ENCODE assay signal across 8 cellular contexts in the genomic region with DNA sequence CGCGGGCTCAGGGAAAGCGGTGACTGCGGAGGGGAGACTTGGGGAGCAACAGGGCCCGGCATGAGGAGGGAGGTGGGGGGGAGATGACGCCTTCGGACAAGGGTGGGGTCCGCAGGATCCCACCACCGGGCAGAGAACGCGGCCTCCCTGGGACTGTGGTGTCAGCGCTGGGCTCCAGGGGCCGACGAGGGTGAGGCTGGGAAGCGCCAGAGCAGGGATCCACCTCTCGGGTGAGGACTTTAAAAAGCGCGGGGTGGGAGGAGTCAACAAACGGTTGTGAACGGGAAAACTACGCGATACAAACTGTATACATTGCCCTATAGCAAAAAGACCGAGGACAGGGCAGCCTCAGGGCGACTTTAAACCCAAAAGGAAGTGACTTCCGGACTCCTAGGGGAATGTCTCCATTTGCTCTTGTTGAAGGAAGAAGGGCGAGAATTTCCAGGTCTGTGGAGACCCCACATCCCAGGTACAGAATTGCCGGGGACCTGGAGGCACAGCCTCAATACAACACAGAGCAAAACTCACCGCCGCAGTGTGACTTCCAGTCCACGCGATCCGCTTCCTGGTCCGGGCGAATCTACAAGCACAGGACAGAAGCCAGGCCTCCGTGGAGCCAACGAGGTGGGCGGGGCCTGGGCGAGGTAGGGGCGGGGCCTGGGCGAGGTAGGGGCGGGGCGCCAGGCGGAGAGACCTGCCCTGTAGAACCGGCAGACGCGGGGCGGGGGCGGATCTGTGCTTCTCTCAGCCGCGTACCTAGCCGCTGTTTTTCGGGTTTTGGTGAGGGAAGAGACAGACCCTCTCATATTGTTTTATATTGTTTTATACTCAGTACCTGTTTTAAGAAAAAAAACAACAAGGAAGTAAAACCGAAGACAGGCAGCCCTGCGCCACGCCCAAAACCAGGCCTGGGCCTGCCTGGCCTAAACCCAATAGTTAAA. TPM values are rescaled to one million over a fixed set of nuclear protein-coding genes. Genes with fewer than 3 reads are reported as not detected.
A peak's percentile ranks its signal among the peaks of the same experiment; 100 is the strongest.
DNase-seq lines count a peak whose midpoint lies in the region; ATAC-seq and TF ChIP-seq lines count a peak whose summit lies in the region.

TSS of gene ZNF888 (minus strand) at position 588 of the 941 bp plus-strand sequence. CDS start 5,555 bp downstream, outside the sequence.

- peak within 1 kb of the TSS; percentile 66 for H3K4me2 ChIP-seq in KMS-11

- H3K9ac ChIP-seq in KMS-11, result peak within 1 kb of the TSS; percentile 62; the same call in 1 of the 2 replicates

- H3K79me2 ChIP-seq in KMS-11 (ENCODE audit: insufficient read depth, low read depth), result no peaks in the 10 kb centered on the region

- DNase-seq in DMS153 (lab: John Stamatoyannopoulos, UW) (peak; percentile 71), SK-MEL-5 (ENCODE audit: low read depth, low spot score) (peak; percentile 52), germinal center (ENCODE audit: low spot score) (peak; percentile 93), omental fat pad (ENCODE audit: low spot score) (peak; percentile 89), suprapubic skin (ENCODE audit: low spot score in 2 of 2) (peak; percentile 94 to 95)
- peak; percentile 74 for DNase-seq in activated naive CD4-positive, alpha-beta T cell treated with anti-CD3 and anti-CD28 coated beads, Interleukin-2, amount 50 U/mL, for 16 hours

- H3K9me3 ChIP-seq in suprapubic skin, result no peaks in the 10 kb centered on the region

- no peak for TF ChIP-seq EP300 in suprapubic skin (IDR thresholded peaks at IDR 0.05)

- H3K27ac ChIP-seq in KMS-11 (peak within 1 kb of the TSS; percentile 54), suprapubic skin (peak within 1 kb of the TSS; percentile 95)

- ATAC-seq in GM21717 (IDR thresholded peaks at IDR 0.05; ENCODE audit: unreplicated experiment) (peak; percentile 78), omental fat pad (ENCODE audit: low FRiP score) (peak; percentile 100)

- H3K4me1 ChIP-seq in KMS-11 (ENCODE audit: low read depth, poor library complexity, severe bottlenecking), result no peaks in the 10 kb centered on the region
- H3K4me1 ChIP-seq in suprapubic skin, result peaks cover 20% of the 10 kb centered on the region

- H3K36me3 ChIP-seq in KMS-11 (ENCODE audit: insufficient read depth) (no peaks in the 10 kb centered on the region), suprapubic skin (no peaks in the 10 kb centered on the region)

- H3K27me3 ChIP-seq in KMS-11 (ENCODE audit: insufficient read depth, low read depth) (no peaks in the 10 kb centered on the region), suprapubic skin (no peaks in the 10 kb centered on the region)

- no peaks in the 10 kb centered on the region for H4K20me1 ChIP-seq in KMS-11 (ENCODE audit: insufficient read depth)

- TF ChIP-seq CTCF in KMS-11 (conservative IDR thresholded peaks at IDR 0.05; ENCODE audit: low read depth, low read length) (no peak), omental fat pad (IDR thresholded peaks at IDR 0.05) (no peak), suprapubic skin (IDR thresholded peaks at IDR 0.05) (no peak)

- TF ChIP-seq POLR2A in suprapubic skin (IDR thresholded peaks at IDR 0.05), result no peak

- no peak within 1 kb of the TSS for H3K4me3 ChIP-seq in KMS-11 (IDR thresholded peaks at IDR 0.05; ENCODE audit: insufficient read depth, low read depth, low read length)
- H3K4me3 ChIP-seq in suprapubic skin, result peak within 1 kb of the TSS; percentile 82

- peak within 1 kb of the TSS; percentile 80 for H2AFZ ChIP-seq in KMS-11 (ENCODE audit: low read depth)

- 1% methylated on average over 27 of the region's 55 CpGs for WGBS in suprapubic skin

- in situ Hi-C loops in SK-MEL-5 (cut with HindIII; ENCODE audit: low pct_unique_long_range_greater_than_20kb, low sequenced_read_pairs), result no loop called here

RNA-seq across cellular contexts. Expression of gene ZNF888, which starts in this region (rescaled TPM):
- 1.5 and 1.9 TPM in 2 replicates for total RNA-seq in SK-MEL-5 (2014; rRNA removed; shearing (Covaris generic))
- polyA plus RNA-seq in SK-MEL-5 (2015; cell fraction: cytosol; rRNA removed), result 0.55 and 0.86 TPM in 2 replicates
- polyA plus RNA-seq in SK-MEL-5 (2015; cell fraction: nucleus; rRNA removed), result 1.2 and 2.7 TPM in 2 replicates
- total RNA-seq in omental fat pad (1 to 10 TPM; 2.5 to 4.7 (median 3.3) TPM), suprapubic skin (1 to 10 TPM; 3.5 to 5.3 (median 4.5) TPM)
